20 cellular contexts compared by ENCODE assay signal in the genomic region with DNA sequence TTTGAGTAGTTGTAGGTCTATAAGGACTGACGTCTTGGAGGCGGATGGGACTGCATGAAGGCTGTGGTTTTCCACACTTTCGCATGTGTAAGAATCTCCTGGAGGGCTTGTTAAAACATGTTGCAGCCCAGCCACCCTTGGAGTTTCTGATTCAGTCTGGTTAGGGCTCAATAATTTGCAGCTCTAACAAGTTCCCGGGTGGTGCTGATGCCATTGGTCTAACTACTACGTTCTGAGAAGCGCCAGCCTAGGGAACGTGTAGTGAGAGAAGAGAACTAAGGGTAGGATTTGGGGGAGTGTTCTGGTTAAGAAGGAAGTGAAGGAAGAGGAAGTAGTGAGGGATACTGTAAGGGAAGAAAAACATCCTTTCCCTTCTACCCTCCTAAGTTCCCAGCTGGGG.
DNase-seq lines count a peak whose midpoint lies in the region; ATAC-seq and TF ChIP-seq lines count a peak whose summit lies in the region.
"Had no signal": no experiment of that assay in that cellular context is flagged by ENCODE, and none has a peak within 500 bp of the region (broad histone marks: within the 10 kb centered on the region; RNA-seq: fewer than 3 reads in every experiment).

No MANE protein-coding gene starts in this region.

- H3K4me1 ChIP-seq in RWPE2 (ENCODE audit: insufficient read depth, poor library complexity, severe bottlenecking) (no peaks in the 10 kb centered on the region), endodermal cell (ENCODE audit: control insufficient read depth, insufficient read depth, low read length) (no peaks in the 10 kb centered on the region)

- H3K27me3 ChIP-seq in RWPE2 (ENCODE audit: insufficient read depth, poor library complexity, severe bottlenecking) (no peaks in the 10 kb centered on the region), endodermal cell (ENCODE audit: control insufficient read depth, insufficient read depth, low read length, poor library complexity, severe bottlenecking) (no peaks in the 10 kb centered on the region)
- H3K27me3 ChIP-seq: BE2C had no signal

- CTCF ChIA-PET in activated CD4-positive, alpha-beta memory T cell treated with anti-CD3 and anti-CD28 coated beads, Interleukin-2, amount 10 ng/mL, durations not matched to agents 7 days and 5 days (lab: Charles Lee): interaction anchor here (3.2 kb wide), 1 partner anchor 10 kb away, joined by 16 read pairs; no protein-coding TSS in a partner anchor

- H3K9me3 Mint-ChIP-seq in endodermal cell (peaks cover 21% of the 10 kb centered on the region), neural crest cell (peaks cover 2% of the 10 kb centered on the region)
- H3K9me3 Mint-ChIP-seq in activated CD4-positive, alpha-beta memory T cell treated with anti-CD3 and anti-CD28 coated beads, Interleukin-2, amount 10 ng/mL, durations not matched to agents 7 days and 5 days: no peaks in the 10 kb centered on the region
- H3K9me3 Mint-ChIP-seq: CD4-positive, alpha-beta T cell had no signal

- POLR2A ChIA-PET in activated CD4-positive, alpha-beta memory T cell treated with anti-CD3 and anti-CD28 coated beads, Interleukin-2, amount 10 ng/mL, durations not matched to agents 7 days and 5 days (lab: Charles Lee): no interaction called here

- in situ Hi-C loops in GM13976 (cut with MboI; ENCODE audit: low sequenced_read_pairs, unreplicated experiment): no loop called here

- peaks cover 80% of the 10 kb centered on the region for H3K36me3 Mint-ChIP-seq in endodermal cell (ENCODE audit: low read depth)
- H3K36me3 Mint-ChIP-seq in neural crest cell (ENCODE audit: low read depth): no peaks in the 10 kb centered on the region
- H3K36me3 Mint-ChIP-seq in activated CD4-positive, alpha-beta memory T cell treated with anti-CD3 and anti-CD28 coated beads, Interleukin-2, amount 10 ng/mL, durations not matched to agents 7 days and 5 days (ENCODE audit: low read depth): no peaks in the 10 kb centered on the region

- no peak overlapping the region for H3K4me3 Mint-ChIP-seq in endodermal cell
- H3K4me3 Mint-ChIP-seq in neural crest cell: no peak overlapping the region
- no peak overlapping the region for H3K4me3 Mint-ChIP-seq in activated CD4-positive, alpha-beta memory T cell treated with anti-CD3 and anti-CD28 coated beads, Interleukin-2, amount 10 ng/mL, durations not matched to agents 7 days and 5 days
- H3K4me3 Mint-ChIP-seq: CD4-positive, alpha-beta T cell had no signal

- no peak overlapping the region for H3K9ac ChIP-seq in endodermal cell (ENCODE audit: extremely low read depth, low read length, poor library complexity, severe bottlenecking)
- H3K9ac ChIP-seq: SK-N-SH had no signal

- DNase-seq in SIG-M5 treated with dmso at 0.1 percent for 504 hours (lab: John Stamatoyannopoulos, UW; ENCODE audit: unreplicated experiment) (peak; percentile 32), SIG-M5 (lab: John Stamatoyannopoulos, UW) (no peak), RWPE2 (ENCODE audit: low spot score) (no peak), endodermal cell (peak; percentile 54), neural crest cell (ENCODE audit: low read depth, low spot score) (no peak), GM13976 (ENCODE audit: low spot score) (no peak)
- no peak for DNase-seq in activated CD4-positive, alpha-beta memory T cell treated with anti-CD3 and anti-CD28 coated beads, Interleukin-2, amount 10 ng/mL, durations not matched to agents 7 days and 5 days
- DNase-seq: 8988T; BE2C; CD4-positive, alpha-beta T cell; EL; Karpas-422; NCI-H1048; NCI-H1436 treated with DMSO at 0.1 percent for 48 hours; NCI-H2081; NCI-H510A; NCI-H774; SK-N-SH had no signal

- H3K9me3 ChIP-seq in RWPE2 (ENCODE audit: severe bottlenecking) (no peaks in the 10 kb centered on the region), endodermal cell (ENCODE audit: control insufficient read depth, low read length) (peaks cover 40% of the 10 kb centered on the region)
- H3K9me3 ChIP-seq: BE2C, SK-N-SH had no signal

- peak; percentile 36; the same call in 2 of the 3 replicates for ATAC-seq in RWPE2 (ENCODE audit: low read depth)
- ATAC-seq in HG03139 (IDR thresholded peaks at IDR 0.05; ENCODE audit: unreplicated experiment): no peak
- ATAC-seq: Right ventricle myocardium inferior had no signal

- H3K4me3 ChIP-seq in RWPE2 (ENCODE audit: severe bottlenecking) (no peak overlapping the region), endodermal cell (ENCODE audit: low read length) (no peak overlapping the region)

- WGBS in endodermal cell (ENCODE audit: insufficient coverage in 1 of 2, insufficient read length in 1 of 2), 2 experiments: 86 to 87% methylated on average over 6 to 7 of the region's 7 CpGs

- H3K36me3 ChIP-seq in RWPE2 (ENCODE audit: low read depth): no peaks in the 10 kb centered on the region
- H3K36me3 ChIP-seq in endodermal cell (ENCODE audit: control insufficient read depth, insufficient read depth, low read length): peaks cover 45% of the 10 kb centered on the region
- H3K36me3 ChIP-seq: BE2C had no signal

- TF ChIP-seq CTCF in RWPE2 (IDR thresholded peaks at IDR 0.05; ENCODE audit: poor library complexity, severe bottlenecking) (no peak), endodermal cell (conservative IDR thresholded peaks at IDR 0.05) (no peak), neural crest cell (conservative IDR thresholded peaks at IDR 0.05) (no peak), GM13976 (IDR thresholded peaks at IDR 0.05; ENCODE audit: borderline replicate concordance, control extremely low read depth, extremely low read depth, insufficient read depth, missing control alignments) (no peak)

- H3K27me3 Mint-ChIP-seq in endodermal cell (ENCODE audit: insufficient read depth): no peaks in the 10 kb centered on the region
- no peaks in the 10 kb centered on the region for H3K27me3 Mint-ChIP-seq in neural crest cell (ENCODE audit: low read depth)
- peaks cover 4% of the 10 kb centered on the region for H3K27me3 Mint-ChIP-seq in activated CD4-positive, alpha-beta memory T cell treated with anti-CD3 and anti-CD28 coated beads, Interleukin-2, amount 10 ng/mL, durations not matched to agents 7 days and 5 days

- no peak overlapping the region for H3K27ac ChIP-seq in RWPE2 (ENCODE audit: poor library complexity, severe bottlenecking)
- H3K27ac ChIP-seq in endodermal cell (ENCODE audit: low read depth, low read length): no peak overlapping the region

- H3K27ac Mint-ChIP-seq in endodermal cell (peak overlapping the region; percentile 17), neural crest cell (ENCODE audit: unreplicated experiment) (peak overlapping the region; percentile 13)
- H3K27ac Mint-ChIP-seq in activated CD4-positive, alpha-beta memory T cell treated with anti-CD3 and anti-CD28 coated beads, Interleukin-2, amount 10 ng/mL, durations not matched to agents 7 days and 5 days: no peak overlapping the region
- H3K27ac Mint-ChIP-seq: CD4-positive, alpha-beta T cell had no signal

- peaks cover 7% of the 10 kb centered on the region for H3K4me1 Mint-ChIP-seq in endodermal cell
- H3K4me1 Mint-ChIP-seq in neural crest cell: no peaks in the 10 kb centered on the region
- H3K4me1 Mint-ChIP-seq in activated CD4-positive, alpha-beta memory T cell treated with anti-CD3 and anti-CD28 coated beads, Interleukin-2, amount 10 ng/mL, durations not matched to agents 7 days and 5 days: no peaks in the 10 kb centered on the region

Comparison
In these comparisons a context has a peak if more than half of its experiments do, and no peak if none do; other contexts are left out.
1. DNase-seq: peak in SIG-M5 treated with dmso at 0.1 percent for 504 hours (single experiment) and endodermal cell (single experiment); none in SIG-M5 (single experiment), RWPE2 (single experiment), neural crest cell (single experiment), GM13976 (single experiment) and activated CD4-positive, alpha-beta memory T cell treated with anti-CD3 and anti-CD28 coated beads, Interleukin-2, amount 10 ng/mL, durations not matched to agents 7 days and 5 days (single experiment).